ENCODE assay signal across 25 cellular contexts in genomic region chr13:22936228-22936627, GRCh38.
"Had no signal": no experiment of that assay in that cellular context is flagged by ENCODE, and none has a peak within 500 bp of the region (broad histone marks: within the 10 kb centered on the region; RNA-seq: fewer than 3 reads in every experiment).

No MANE protein-coding gene starts in this region.

- H3K9ac ChIP-seq: parathyroid adenoma had no signal

- H3K27me3 ChIP-seq: dorsolateral prefrontal cortex, left lung, neutrophil, thyroid gland, vagina had no signal

- H3K9me3 ChIP-seq: left lung, mucosa of descending colon, neutrophil, stomach, thyroid gland, vagina had no signal

- H3K79me2 ChIP-seq: parathyroid adenoma had no signal

- H3K4me1 Mint-ChIP-seq: mesothelial cell of epicardium, naive B cell, neural crest cell had no signal

- FAIRE-seq: frontal cortex had no signal

- H3K4me3 ChIP-seq: dorsolateral prefrontal cortex, left lung, mucosa of descending colon, smooth muscle cell, stomach, thyroid gland, vagina had no signal

- H3K36me3 ChIP-seq: left lung, neutrophil, stomach, thyroid gland, vagina had no signal

- H3K4me3 Mint-ChIP-seq: mesothelial cell of epicardium; naive B cell; natural killer cell treated with Interleukin-12 subunit alpha and Interleukin-12 subunit beta and Interleukin-15 and Interleukin-18, amount 100 ng/mL, for 72 hours; neural crest cell had no signal

- H3K27ac ChIP-seq: dorsolateral prefrontal cortex, left lung, neutrophil, parathyroid adenoma, stomach, thyroid gland, vagina had no signal

- H3K27ac Mint-ChIP-seq: mesothelial cell of epicardium; naive B cell; natural killer cell treated with Interleukin-12 subunit alpha and Interleukin-12 subunit beta and Interleukin-15 and Interleukin-18, amount 100 ng/mL, for 72 hours; progenitor cell of endocrine pancreas had no signal

- DNase-seq: dorsolateral prefrontal cortex; effector CD4-positive, alpha-beta T cell; left cardiac atrium; left lung; mesenchymal stem cell; mucosa of descending colon; naive B cell; stimulated activated CD4-positive, alpha-beta T cell treated with anti-CD3 and anti-CD28 coated beads, Interleukin-12 subunit alpha, Interleukin-12 subunit beta, amount 100 ng/mL, for 4 hours; stimulated activated CD4-positive, alpha-beta T cell treated with anti-CD3 and anti-CD28 coated beads, Interleukin-1b, Interleukin-23, amount 100 ng/mL, for 48 hours; stimulated activated CD4-positive, alpha-beta T cell treated with anti-CD3 and anti-CD28 coated beads, Interleukin-4, amount 100 ng/mL, for 1 hour; stimulated activated CD8-positive, alpha-beta memory T cell treated with anti-CD3 and anti-CD28 coated beads, Interleukin-4, amount 100 ng/mL, for 48 hours; stimulated activated naive CD4-positive, alpha-beta T cell; stomach; thyroid gland; trophoblast cell had no signal

- H3K27me3 Mint-ChIP-seq: naive B cell; natural killer cell treated with Interleukin-12 subunit alpha and Interleukin-12 subunit beta and Interleukin-15 and Interleukin-18, amount 100 ng/mL, for 72 hours; progenitor cell of endocrine pancreas had no signal

- H3K9me3 Mint-ChIP-seq: mesothelial cell of epicardium; natural killer cell treated with Interleukin-12 subunit alpha and Interleukin-12 subunit beta and Interleukin-15 and Interleukin-18, amount 100 ng/mL, for 72 hours; neural crest cell had no signal

- H3K36me3 Mint-ChIP-seq: mesothelial cell of epicardium; naive B cell; natural killer cell treated with Interleukin-12 subunit alpha and Interleukin-12 subunit beta and Interleukin-15 and Interleukin-18, amount 100 ng/mL, for 72 hours had no signal

- H3K4me1 ChIP-seq: left lung, parathyroid adenoma, stomach, thyroid gland, vagina had no signal

- ATAC-seq: left cardiac atrium; left lung; mucosa of descending colon; natural killer cell treated with Interleukin-12 subunit alpha and Interleukin-12 subunit beta and Interleukin-15 and Interleukin-18, amount 100 ng/mL, for 72 hours; sciatic nerve had no signal

- H3K4me2 ChIP-seq: smooth muscle cell had no signal

- H2AFZ ChIP-seq: parathyroid adenoma had no signal
